8 cellular contexts compared by ENCODE assay signal in genomic region chr9:83978992-83979811, GRCh38. TPM values are rescaled to one million over a fixed set of nuclear protein-coding genes. Genes with fewer than 3 reads are reported as not detected.
DNase-seq lines count a peak whose midpoint lies in the region; ATAC-seq and TF ChIP-seq lines count a peak whose summit lies in the region.

No MANE protein-coding gene starts in this region.

- CTCF ChIA-PET in Caco-2 (lab: Charles Lee) = no interaction called here

- WGBS in right cardiac atrium = under 1% methylated on average over 55 of the region's 55 CpGs

- peaks cover 62% of the 10 kb centered on the region for H3K36me3 Mint-ChIP-seq in Caco-2 (ENCODE audit: insufficient read depth, unreplicated experiment)

- intact Hi-C loops in Caco-2 (cut with micrococcal nuclease; ENCODE audit: unreplicated experiment) = no loop called here
- intact Hi-C loops in right cardiac atrium (cut with DNase I) = loop anchor here in 2 of 4 donors (5.0 to 10.0 kb wide), 2 partner anchors 196 to 272 kb away; partner anchors contain the start of gene UBQLN1 (in 1 of the 2)

- H3K36me3 ChIP-seq in Caco-2 (ENCODE audit: control insufficient read depth, insufficient read depth, low read length) = no peaks in the 10 kb centered on the region; the same call in 1 of the 2 replicates

- POLR2A ChIA-PET in Caco-2 (lab: Charles Lee) = interaction anchor here (0.6 kb wide), 1 partner anchor 13 kb away, joined by 3 read pairs; no protein-coding TSS in a partner anchor

- ATAC-seq in GM21825 (IDR thresholded peaks at IDR 0.05; ENCODE audit: unreplicated experiment) (peak; percentile 33), right cardiac atrium (peak; percentile 82 to 85)

- DNase-seq in Caco-2 (peak; percentile 72 to 82), NCI-H1092 (lab: John Stamatoyannopoulos, UW) (peak; percentile 67), T-helper 22 cell (ENCODE audit: low read depth) (peak; percentile 79), anterior cingulate cortex (lab: John Stamatoyannopoulos, UW) (peak in 57 of 58 donors; percentile 17 to 86 (median 72)), right cardiac atrium (peak; percentile 89 to 95 (median 94)), pulmonary artery endothelial cell (ENCODE audit: low read depth, low spot score) (peak; percentile 45), ureter (ENCODE audit: low spot score) (peak; percentile 90)

- H3K4me3 Mint-ChIP-seq in Caco-2 (ENCODE audit: unreplicated experiment) = peak overlapping the region; percentile 95

- H3K27ac Mint-ChIP-seq in Caco-2 (ENCODE audit: unreplicated experiment) = peak overlapping the region; percentile 100

- no peaks in the 10 kb centered on the region for H3K9me3 Mint-ChIP-seq in Caco-2 (ENCODE audit: unreplicated experiment)

- H3K27ac ChIP-seq in right cardiac atrium (ENCODE audit: low read length) = peak overlapping the region; percentile 96

- H3K9me3 ChIP-seq in Caco-2 = no peaks in the 10 kb centered on the region
- no peaks in the 10 kb centered on the region for H3K9me3 ChIP-seq in right cardiac atrium (ENCODE audit: control insufficient read depth, low read length)

- no peaks in the 10 kb centered on the region for H3K27me3 Mint-ChIP-seq in Caco-2 (ENCODE audit: insufficient read depth, unreplicated experiment)

- TSS peak; percentile 26 for BruUV-seq in Caco-2 (replicated peaks; lab: Mats Ljungman, UMichigan)

- H3K27me3 ChIP-seq in Caco-2 (replicated peaks; ENCODE audit: control insufficient read depth, insufficient read depth, low read length) (no peaks in the 10 kb centered on the region), right cardiac atrium (ENCODE audit: control insufficient read depth, insufficient read depth) (no peaks in the 10 kb centered on the region)

- peaks cover 15% of the 10 kb centered on the region for H3K4me1 Mint-ChIP-seq in Caco-2 (ENCODE audit: low read depth, unreplicated experiment)

- TF ChIP-seq CTCF in Caco-2 (IDR thresholded peaks at IDR 0.05; ENCODE audit: insufficient read depth in 1 of 2, low read depth in 1 of 2, low read length in 1 of 2, severe bottlenecking in 1 of 2, unreplicated experiment in 1 of 2) = no peak

- peak overlapping the region; percentile 86 for H3K4me3 ChIP-seq in Caco-2 (ENCODE audit: low read depth, low read length)
- H3K4me3 ChIP-seq in right cardiac atrium (ENCODE audit: low read length) = peak overlapping the region; percentile 73

- peaks cover 11% of the 10 kb centered on the region; the same call in 1 of the 2 replicates for H3K4me1 ChIP-seq in Caco-2
- no peaks in the 10 kb centered on the region for H3K4me1 ChIP-seq in right cardiac atrium (ENCODE audit: control insufficient read depth, insufficient read depth, low read length)

RNA-seq across cellular contexts. Expression of gene HNRNPK, which starts 0.8 kb away (rescaled TPM):
- 476 and 485 TPM in 2 replicates for total RNA-seq in Caco-2 (2022)
- 100 to 1,000 TPM; 304 to 327 (median 310) TPM for total RNA-seq in right cardiac atrium
- 215 TPM for polyA plus RNA-seq in right cardiac atrium
- 905 and 1,052 TPM in 2 replicates for total RNA-seq in pulmonary artery endothelial cell
- 600 TPM for total RNA-seq in ureter

RNA-seq across cellular contexts. Expression of gene RMI1, which starts 1.4 kb away (rescaled TPM):
- total RNA-seq in Caco-2 (2022) (10.2 and 10.8 TPM in 2 replicates), right cardiac atrium (1 to 10 TPM; 2.3 to 5.6 (median 4.5) TPM), pulmonary artery endothelial cell (6.3 and 9.0 TPM in 2 replicates), ureter (12.1 TPM)
- polyA plus RNA-seq in right cardiac atrium = 2.0 TPM

RNA-seq across cellular contexts. Expression of gene KIF27, which starts 58.0 kb away (rescaled TPM):
- total RNA-seq in Caco-2 (2022) (1.8 and 2.0 TPM in 2 replicates), right cardiac atrium (1 to 10 TPM; 4.0 to 6.5 (median 4.4) TPM), pulmonary artery endothelial cell (2.3 and 2.7 TPM in 2 replicates), ureter (10.7 TPM)
- polyA plus RNA-seq in right cardiac atrium = 0.75 TPM

Comparison
In these comparisons a context has a peak if more than half of its experiments do, and no peak if none do; other contexts are left out.
1. Peak in every context shown above with its lines: DNase-seq, ATAC-seq, H3K4me3 ChIP-seq and H3K27ac ChIP-seq.